Comparison of ENCODE assay signal across 9 cellular contexts in genomic region chr10:95183132-95183450, GRCh38. TPM values are rescaled to one million over a fixed set of nuclear protein-coding genes. Genes with fewer than 3 reads are reported as not detected.
DNase-seq lines count a peak whose midpoint lies in the region; ATAC-seq and TF ChIP-seq lines count a peak whose summit lies in the region.
"Had no signal": no experiment of that assay in that cellular context is flagged by ENCODE, and none has a peak within 500 bp of the region (broad histone marks: within the 10 kb centered on the region; RNA-seq: fewer than 3 reads in every experiment).

No MANE protein-coding gene starts in this region.

- no peaks in the 10 kb centered on the region for H3K9me3 ChIP-seq in lower lobe of right lung

- DNase-seq in CD14-positive monocyte (ENCODE audit: low spot score) (no peak), lower lobe of right lung (no peak), SKM-1 treated with dmso at 0.1 percent for 144 hours (lab: John Stamatoyannopoulos, UW; ENCODE audit: unreplicated experiment) (no peak), retina (no peak), activated gamma-delta T cell (lab: John Stamatoyannopoulos, UW) (no peak)
- DNase-seq in activated naive CD8-positive, alpha-beta T cell treated with anti-CD3 and anti-CD28 coated beads, Interleukin-2, amount 50 U/mL, for 24 hours = no peak

- H3K27me3 ChIP-seq in lower lobe of right lung (ENCODE audit: low read depth) = no peaks in the 10 kb centered on the region

- H3K4me3 ChIP-seq in lower lobe of right lung = peak overlapping the region; percentile 68

- peaks cover 9% of the 10 kb centered on the region for H3K4me1 Mint-ChIP-seq in CD14-positive monocyte
- H3K4me1 Mint-ChIP-seq in activated naive CD8-positive, alpha-beta T cell treated with anti-CD3 and anti-CD28 coated beads, Interleukin-2, amount 50 U/mL, for 24 hours = peaks cover 8% of the 10 kb centered on the region

- TF ChIP-seq CTCF in CD14-positive monocyte (IDR thresholded peaks at IDR 0.05) = no peak
- no peak for TF ChIP-seq CTCF in lower lobe of right lung (IDR thresholded peaks at IDR 0.05)

- peak overlapping the region; percentile 89 for H3K27ac ChIP-seq in lower lobe of right lung

- peaks cover 13% of the 10 kb centered on the region for H3K4me1 ChIP-seq in lower lobe of right lung

- H3K27ac Mint-ChIP-seq in CD14-positive monocyte = no peak overlapping the region
- H3K27ac Mint-ChIP-seq in activated naive CD8-positive, alpha-beta T cell treated with anti-CD3 and anti-CD28 coated beads, Interleukin-2, amount 50 U/mL, for 24 hours = no peak overlapping the region

- H3K4me3 Mint-ChIP-seq in CD14-positive monocyte = peak overlapping the region; percentile 74 to 86
- peak overlapping the region; percentile 65 for H3K4me3 Mint-ChIP-seq in activated naive CD8-positive, alpha-beta T cell treated with anti-CD3 and anti-CD28 coated beads, Interleukin-2, amount 50 U/mL, for 24 hours

- H3K36me3 ChIP-seq in lower lobe of right lung = no peaks in the 10 kb centered on the region

- H3K27me3 Mint-ChIP-seq in CD14-positive monocyte (ENCODE audit: low read depth in 3 of 3) = peaks cover 11 to 15% (median 12%) of the 10 kb centered on the region in 3 donors
- H3K27me3 Mint-ChIP-seq in activated naive CD8-positive, alpha-beta T cell treated with anti-CD3 and anti-CD28 coated beads, Interleukin-2, amount 50 U/mL, for 24 hours = peaks cover 23% of the 10 kb centered on the region

- peak; percentile 18 for ATAC-seq in HG02973 (IDR thresholded peaks at IDR 0.05; ENCODE audit: unreplicated experiment)
- no peak for ATAC-seq in activated naive CD8-positive, alpha-beta T cell treated with anti-CD3 and anti-CD28 coated beads, Interleukin-2, amount 50 U/mL, for 24 hours
- no peak for ATAC-seq in lower lobe of right lung
- no peak for ATAC-seq in GM19452 (IDR thresholded peaks at IDR 0.05; ENCODE audit: unreplicated experiment)

- intact Hi-C loops in CD14-positive monocyte (cut with micrococcal nuclease) (no loop called here), lower lobe of right lung (cut with DNase I) (no loop called here)

- H3K36me3 Mint-ChIP-seq in CD14-positive monocyte = no peaks in the 10 kb centered on the region
- no peaks in the 10 kb centered on the region for H3K36me3 Mint-ChIP-seq in activated naive CD8-positive, alpha-beta T cell treated with anti-CD3 and anti-CD28 coated beads, Interleukin-2, amount 50 U/mL, for 24 hours (ENCODE audit: low read depth)

- H3K9me3 Mint-ChIP-seq in CD14-positive monocyte = peaks cover 0 to 2% (median 0%) of the 10 kb centered on the region in 7 donors
- no peaks in the 10 kb centered on the region for H3K9me3 Mint-ChIP-seq in activated naive CD8-positive, alpha-beta T cell treated with anti-CD3 and anti-CD28 coated beads, Interleukin-2, amount 50 U/mL, for 24 hours

RNA-seq across cellular contexts. Expression of gene ACSM6, which starts 10.9 kb away (rescaled TPM):
- not detected for polyA plus RNA-seq in CD14-positive monocyte
- not detected for total RNA-seq in lower lobe of right lung
- total RNA-seq: myocyte had no signal
